Comparison of ENCODE assay signal across 8 cellular contexts in genomic region chr6:146028250-146028789, GRCh38. TPM values are rescaled to one million over a fixed set of nuclear protein-coding genes. Genes with fewer than 3 reads are reported as not detected.
A peak's percentile ranks its signal among the peaks of the same experiment; 100 is the strongest.
DNase-seq lines count a peak whose midpoint lies in the region; ATAC-seq and TF ChIP-seq lines count a peak whose summit lies in the region.

No MANE protein-coding gene starts in this region.

- H3K4me1 ChIP-seq in right lobe of liver, result no peaks in the 10 kb centered on the region

- peaks cover 12 to 17% of the 10 kb centered on the region in 2 donors for H3K27me3 ChIP-seq in right lobe of liver

- intact Hi-C loops in right lobe of liver (cut with DNase I), result no loop called here

- H3K4me3 ChIP-seq in right lobe of liver, result no peak overlapping the region

- no peak for TF ChIP-seq CTCF in right lobe of liver (IDR thresholded peaks at IDR 0.05)

- 5% methylated on average over 14 of the region's 19 CpGs for WGBS in right lobe of liver (ENCODE audit: insufficient coverage, low coverage, low lambda C conversion rate, missing lambda C conversion rate)

- no peaks in the 10 kb centered on the region for H3K36me3 ChIP-seq in right lobe of liver

- TF ChIP-seq POLR2A in right lobe of liver (IDR thresholded peaks at IDR 0.05), result no peak

- no peak overlapping the region for H3K27ac ChIP-seq in right lobe of liver

- ATAC-seq in HG03095 (IDR thresholded peaks at IDR 0.05; ENCODE audit: unreplicated experiment) (peak; percentile 78), right lobe of liver (peak; percentile 83 to 96 (median 90)), HG03039 (IDR thresholded peaks at IDR 0.05; ENCODE audit: unreplicated experiment) (no peak)

- no peaks in the 10 kb centered on the region for H3K9me3 ChIP-seq in right lobe of liver

- DNase-seq in NCI-H146 (lab: John Stamatoyannopoulos, UW) (peak; percentile 30), NCI-H146 treated with DMSO at 0.1 percent for 48 hours (lab: John Stamatoyannopoulos, UW; ENCODE audit: unreplicated experiment) (no peak), T-helper 9 cell (peak; percentile 23), ecto neural progenitor cell (ENCODE audit: low spot score) (peak; percentile 88), right lobe of liver (peak; percentile 61 to 73 (median 65))
- DNase-seq in stimulated activated naive CD4-positive, alpha-beta T cell treated with Interleukin-2 at 50 U/mL for 16 hours (lab: John Stamatoyannopoulos, UW), result peak; percentile 1

RNA-seq across cellular contexts. Expression of gene GRM1, which starts 0.5 kb away (rescaled TPM):
- under 1 TPM in 1 of 6 experiments, not detected in 5; 0.07 TPM for total RNA-seq in right lobe of liver
